ENCODE assay signal across 27 cellular contexts in the genomic region with DNA sequence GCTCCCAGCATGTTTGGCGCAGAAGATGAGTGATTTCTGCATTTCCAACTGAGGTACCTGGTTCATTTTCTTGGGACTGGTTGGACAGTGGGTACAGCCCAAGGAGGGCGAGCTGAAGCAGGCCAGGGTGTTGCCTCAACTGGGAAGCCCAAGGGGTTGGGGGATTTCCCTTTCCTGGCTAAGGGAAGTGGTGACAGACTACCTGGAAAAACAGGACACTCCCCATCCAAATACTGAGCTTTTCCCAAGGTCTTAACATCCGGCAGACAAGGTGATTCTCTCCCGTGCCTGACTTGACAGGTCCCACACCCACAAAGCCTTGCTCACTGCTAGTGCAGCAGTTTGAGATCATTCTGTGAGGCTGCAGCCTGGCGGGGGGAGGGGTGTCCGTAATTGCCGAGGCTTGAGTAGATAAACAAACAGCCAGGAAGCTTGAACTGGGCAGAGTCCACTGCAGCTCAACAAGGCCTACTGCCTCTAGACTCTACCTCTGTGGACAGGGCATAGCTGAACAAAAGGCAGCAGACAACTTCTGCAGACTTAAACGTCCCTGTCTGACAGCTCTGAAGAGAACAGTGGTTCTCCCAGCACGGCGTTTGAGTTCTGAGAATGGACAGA.
DNase-seq lines count a peak whose midpoint lies in the region; ATAC-seq and TF ChIP-seq lines count a peak whose summit lies in the region.
"Had no signal": no experiment of that assay in that cellular context is flagged by ENCODE, and none has a peak within 500 bp of the region (broad histone marks: within the 10 kb centered on the region; RNA-seq: fewer than 3 reads in every experiment).

No MANE protein-coding gene starts in this region.

- no peak for TF ChIP-seq EP300 in gastroesophageal sphincter (IDR thresholded peaks at IDR 0.05)

- no peaks in the 10 kb centered on the region for H3K9me3 Mint-ChIP-seq in MCF 10A (ENCODE audit: unreplicated experiment)
- H3K9me3 Mint-ChIP-seq in CD4-positive, alpha-beta memory T cell = peaks cover 0 to 11% (median 3%) of the 10 kb centered on the region in 8 donors

- DNase-seq in MCF 10A (ENCODE audit: unreplicated experiment) = peak; percentile 37
- no peak for DNase-seq in breast epithelium (ENCODE audit: low spot score in 2 of 2)
- DNase-seq in epithelial cell of esophagus (ENCODE audit: low read depth) = peak; percentile 99
- DNase-seq in mucosa of descending colon = peak; percentile 63 to 79 (median 79)
- DNase-seq in brain microvascular endothelial cell = no peak
- no peak for DNase-seq in SJCRH30
- DNase-seq in CD4-positive, alpha-beta memory T cell = no peak
- DNase-seq: activated CD4-positive, alpha-beta T cell treated with anti-CD3 and anti-CD28 coated beads, Interleukin-2, amount 50 U/mL, for 48 hours; activated CD8-positive, alpha-beta memory T cell treated with anti-CD3 and anti-CD28 coated beads, Interleukin-2, amount 50 U/mL, for 4 hours; AML-193; CD8-positive, alpha-beta memory T cell; central memory CD4-positive, alpha-beta T cell; DND-41; KBM-7; MV-4-11; natural killer cell; NCI-H2171; NCI-H524 treated with DMSO at 0.1 percent for 48 hours; ovary; right cardiac atrium; stimulated activated CD4-positive, alpha-beta T cell treated with anti-CD3 and anti-CD28 coated beads, Interleukin-4, amount 100 ng/mL, for 4 hours; stimulated activated naive CD4-positive, alpha-beta T cell; thyroid gland had no signal

- WGBS in gastroesophageal sphincter (ENCODE audit: low coverage in 1 of 2), 2 donors = 83 to 90% methylated on average over 4 to 9 of the region's 10 CpGs

- H3K27ac Mint-ChIP-seq in MCF 10A (ENCODE audit: low read depth, unreplicated experiment) = no peak overlapping the region
- H3K27ac Mint-ChIP-seq in CD4-positive, alpha-beta memory T cell = no peak overlapping the region
- H3K27ac Mint-ChIP-seq: activated naive CD4-positive, alpha-beta T cell treated with anti-CD3 and anti-CD28 coated beads, Interleukin-2, amount 50 U/mL, for 24 hours; CD8-positive, alpha-beta memory T cell; natural killer cell had no signal

- POLR2A ChIA-PET in MCF 10A (lab: Yijun Ruan, JAX) = no interaction called here
- POLR2A ChIA-PET in CD4-positive, alpha-beta memory T cell (lab: Charles Lee; ENCODE audit: partially characterized antibody) = no interaction called here

- H3K4me1 Mint-ChIP-seq in MCF 10A (ENCODE audit: insufficient read depth, unreplicated experiment) = no peaks in the 10 kb centered on the region
- no peaks in the 10 kb centered on the region for H3K4me1 Mint-ChIP-seq in CD4-positive, alpha-beta memory T cell
- H3K4me1 Mint-ChIP-seq: activated naive CD4-positive, alpha-beta T cell treated with anti-CD3 and anti-CD28 coated beads, Interleukin-2, amount 50 U/mL, for 24 hours; CD8-positive, alpha-beta memory T cell; natural killer cell had no signal

- H3K27ac ChIP-seq in breast epithelium (no peak overlapping the region), brain microvascular endothelial cell (no peak overlapping the region), SJCRH30 (no peak overlapping the region), gastroesophageal sphincter (no peak overlapping the region)
- H3K27ac ChIP-seq in CD4-positive, alpha-beta memory T cell (ENCODE audit: low read depth, low read length) = no peak overlapping the region
- H3K27ac ChIP-seq: ovary, RWPE1, thyroid gland had no signal

- no TSS peak for BruUV-seq in MCF 10A (replicated peaks; lab: Mats Ljungman, UMichigan)

- intact Hi-C loops in MCF 10A (cut with micrococcal nuclease) (no loop called here), breast epithelium (cut with DNase I; ENCODE audit: low total_unique reads) (no loop called here), mucosa of descending colon (cut with DNase I, micrococcal nuclease) (no loop called here)
- intact Hi-C loops in CD4-positive, alpha-beta memory T cell (cut with micrococcal nuclease) = no loop called here

- H3K36me3 ChIP-seq in breast epithelium (no peaks in the 10 kb centered on the region), mucosa of descending colon (ENCODE audit: low read depth) (no peaks in the 10 kb centered on the region), brain microvascular endothelial cell (replicated peaks) (no peaks in the 10 kb centered on the region), SJCRH30 (no peaks in the 10 kb centered on the region), gastroesophageal sphincter (no peaks in the 10 kb centered on the region)
- no peaks in the 10 kb centered on the region for H3K36me3 ChIP-seq in CD4-positive, alpha-beta memory T cell (ENCODE audit: insufficient read depth, low read length)
- H3K36me3 ChIP-seq: ovary, thyroid gland had no signal

- no peaks in the 10 kb centered on the region for H3K9me3 ChIP-seq in breast epithelium
- no peaks in the 10 kb centered on the region for H3K9me3 ChIP-seq in mucosa of descending colon
- H3K9me3 ChIP-seq in SJCRH30 (replicated peaks) = no peaks in the 10 kb centered on the region
- H3K9me3 ChIP-seq in gastroesophageal sphincter = no peaks in the 10 kb centered on the region
- no peaks in the 10 kb centered on the region for H3K9me3 ChIP-seq in CD4-positive, alpha-beta memory T cell (ENCODE audit: control insufficient read depth in 1 of 2, low read length in 2 of 2)
- H3K9me3 ChIP-seq: ovary, thyroid gland had no signal

- CTCF ChIA-PET in MCF 10A (lab: Yijun Ruan, JAX) = interaction anchor here (0.7 kb wide), 1 partner anchor 328 kb away, joined by 5 read pairs; no protein-coding TSS in a partner anchor
- CTCF ChIA-PET in CD4-positive, alpha-beta memory T cell (lab: Charles Lee; ENCODE audit: partially characterized antibody) = no interaction called here

- TF ChIP-seq POLR2A in breast epithelium (IDR thresholded peaks at IDR 0.05) (no peak), gastroesophageal sphincter (IDR thresholded peaks at IDR 0.05) (no peak)

- no peak overlapping the region for H3K4me3 Mint-ChIP-seq in MCF 10A (ENCODE audit: unreplicated experiment)
- H3K4me3 Mint-ChIP-seq in CD4-positive, alpha-beta memory T cell = no peak overlapping the region
- H3K4me3 Mint-ChIP-seq: activated naive CD4-positive, alpha-beta T cell treated with anti-CD3 and anti-CD28 coated beads, Interleukin-2, amount 50 U/mL, for 24 hours; CD8-positive, alpha-beta memory T cell; natural killer cell had no signal

- no peaks in the 10 kb centered on the region for H3K27me3 ChIP-seq in breast epithelium
- H3K27me3 ChIP-seq in brain microvascular endothelial cell (replicated peaks) = no peaks in the 10 kb centered on the region
- H3K27me3 ChIP-seq in SJCRH30 = no peaks in the 10 kb centered on the region
- H3K27me3 ChIP-seq in gastroesophageal sphincter = no peaks in the 10 kb centered on the region
- no peaks in the 10 kb centered on the region for H3K27me3 ChIP-seq in CD4-positive, alpha-beta memory T cell (ENCODE audit: insufficient read depth, low read length)
- H3K27me3 ChIP-seq: ovary, thyroid gland had no signal

- no peaks in the 10 kb centered on the region for H3K36me3 Mint-ChIP-seq in MCF 10A (ENCODE audit: insufficient read depth, unreplicated experiment)
- H3K36me3 Mint-ChIP-seq in CD4-positive, alpha-beta memory T cell = no peaks in the 10 kb centered on the region
- H3K36me3 Mint-ChIP-seq: activated naive CD4-positive, alpha-beta T cell treated with anti-CD3 and anti-CD28 coated beads, Interleukin-2, amount 50 U/mL, for 24 hours; CD8-positive, alpha-beta memory T cell; natural killer cell had no signal

- H3K4me3 ChIP-seq in breast epithelium (no peak overlapping the region), epithelial cell of esophagus (ENCODE audit: low read length) (no peak overlapping the region), mucosa of descending colon (no peak overlapping the region), brain microvascular endothelial cell (ENCODE audit: low read depth, low read length) (no peak overlapping the region), SJCRH30 (no peak overlapping the region), gastroesophageal sphincter (no peak overlapping the region)
- H3K4me3 ChIP-seq in CD4-positive, alpha-beta memory T cell (ENCODE audit: low read length in 2 of 2) = no peak overlapping the region
- H3K4me3 ChIP-seq: ovary, thyroid gland had no signal

- TF ChIP-seq CTCF in MCF 10A (IDR thresholded peaks at IDR 0.05; ENCODE audit: unreplicated experiment) (no peak), breast epithelium (IDR thresholded peaks at IDR 0.05) (no peak), epithelial cell of esophagus (IDR thresholded peaks at IDR 0.05; ENCODE audit: insufficient read depth, low read depth, low read length, missing control alignments) (no peak), mucosa of descending colon (IDR thresholded peaks at IDR 0.05) (no peak), brain microvascular endothelial cell (IDR thresholded peaks at IDR 0.05; ENCODE audit: low read depth, low read length, missing control alignments) (no peak), gastroesophageal sphincter (IDR thresholded peaks at IDR 0.05) (no peak)

- in situ Hi-C loops in brain microvascular endothelial cell (cut with HindIII; ENCODE audit: low pct_ligation_motif_present, low sequenced_read_pairs) = no loop called here

- H3K4me1 ChIP-seq in breast epithelium = no peaks in the 10 kb centered on the region
- no peaks in the 10 kb centered on the region for H3K4me1 ChIP-seq in mucosa of descending colon (ENCODE audit: low read depth)
- H3K4me1 ChIP-seq in SJCRH30 = no peaks in the 10 kb centered on the region
- no peaks in the 10 kb centered on the region for H3K4me1 ChIP-seq in gastroesophageal sphincter
- no peaks in the 10 kb centered on the region for H3K4me1 ChIP-seq in CD4-positive, alpha-beta memory T cell (ENCODE audit: insufficient read depth, low read length)
- H3K4me1 ChIP-seq: thyroid gland had no signal

- H3K27me3 Mint-ChIP-seq in MCF 10A (ENCODE audit: insufficient read depth, unreplicated experiment) = no peaks in the 10 kb centered on the region
- peaks cover 0 to 1% of the 10 kb centered on the region in 2 donors for H3K27me3 Mint-ChIP-seq in CD4-positive, alpha-beta memory T cell

- ATAC-seq in mucosa of descending colon (peak; percentile 81), gastroesophageal sphincter (no peak)
- ATAC-seq: natural killer cell, right cardiac atrium, SK-N-SH treated with all-trans-retinoic acid at 6 μM for 48 hours had no signal

Comparison
In these comparisons a context has a peak if more than half of its experiments do, and no peak if none do; other contexts are left out.
1. DNase-seq: peak in MCF 10A (single experiment), epithelial cell of esophagus (single experiment) and mucosa of descending colon (3 of 3); none in breast epithelium (0 of 2), brain microvascular endothelial cell (single experiment), SJCRH30 (0 of 2) and CD4-positive, alpha-beta memory T cell (0 of 5).